Comparison of ENCODE assay signal across 8 cellular contexts in the genomic region with DNA sequence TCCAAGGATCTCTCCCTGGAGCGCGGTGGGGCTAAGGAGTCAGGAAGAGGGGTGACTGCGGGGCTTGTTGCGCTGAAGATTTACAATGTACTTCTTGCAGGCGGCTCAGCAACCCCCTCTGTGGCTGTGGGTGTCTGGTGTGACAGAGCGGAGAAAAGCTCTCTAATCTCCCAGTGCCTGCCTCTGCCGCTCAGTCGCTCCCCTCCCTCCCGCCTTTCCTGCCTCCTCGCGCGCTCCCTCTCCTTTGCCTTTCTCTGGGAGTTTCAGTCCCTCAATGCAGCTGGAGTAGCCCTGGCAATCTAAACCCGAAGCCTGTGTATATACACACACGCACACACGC. TPM values are rescaled to one million over a fixed set of nuclear protein-coding genes. Genes with fewer than 3 reads are reported as not detected.
DNase-seq lines count a peak whose midpoint lies in the region; ATAC-seq and TF ChIP-seq lines count a peak whose summit lies in the region.

No MANE protein-coding gene starts in this region.

- no peak for ATAC-seq in HG02840 (IDR thresholded peaks at IDR 0.05; ENCODE audit: low FRiP score, unreplicated experiment)
- ATAC-seq in HG02885 (IDR thresholded peaks at IDR 0.05; ENCODE audit: poor library complexity, unreplicated experiment), result no peak

- H3K27me3 ChIP-seq in HUES64 (ENCODE audit: insufficient read depth, low read length), result peaks cover 59% of the 10 kb centered on the region
- H3K27me3 ChIP-seq in subcutaneous abdominal adipose tissue (ENCODE audit: control insufficient read depth in 5 of 5, insufficient read depth in 4 of 5, low read length in 5 of 5), result peaks cover 0 to 24% (median 7%) of the 10 kb centered on the region in 5 donors

- H3K4me3 ChIP-seq in HUES64 (ENCODE audit: low read length), result peak overlapping the region; percentile 81
- H3K4me3 ChIP-seq in astrocyte of the spinal cord (ENCODE audit: low read depth, low read length), result peak overlapping the region; percentile 80
- peak overlapping the region; percentile 79 for H3K4me3 ChIP-seq in iPS-18c (ENCODE audit: insufficient read depth, low read depth, low read length)
- peak overlapping the region; percentile 71 to 99 (median 86) for H3K4me3 ChIP-seq in subcutaneous abdominal adipose tissue (ENCODE audit: low read depth in 1 of 5, low read length in 5 of 5)

- in situ Hi-C loops in astrocyte of the spinal cord (cut with HindIII; ENCODE audit: low sequenced_read_pairs), result no loop called here

- peak; percentile 68 for DNase-seq in astrocyte of the spinal cord (ENCODE audit: low read depth, low spot score)
- DNase-seq in foreskin melanocyte, result no peak

- H3K27ac ChIP-seq in 22Rv1 (peak overlapping the region; percentile 70), HUES64 (ENCODE audit: low read depth, low read length) (no peak overlapping the region), subcutaneous abdominal adipose tissue (ENCODE audit: low read depth, low read length) (peak overlapping the region; percentile 93)

- no peaks in the 10 kb centered on the region for H3K9me3 ChIP-seq in HUES64 (ENCODE audit: insufficient read depth, low read depth, low read length)
- H3K9me3 ChIP-seq in iPS-18c (ENCODE audit: control insufficient read depth, insufficient read depth, low read length), result no peaks in the 10 kb centered on the region
- H3K9me3 ChIP-seq in subcutaneous abdominal adipose tissue (ENCODE audit: control insufficient read depth in 5 of 5, low read length in 5 of 5), result no peaks in the 10 kb centered on the region

- H3K36me3 ChIP-seq in HUES64 (ENCODE audit: insufficient read depth, low read length) (no peaks in the 10 kb centered on the region), subcutaneous abdominal adipose tissue (ENCODE audit: control insufficient read depth in 5 of 5, insufficient read depth in 5 of 5, low read length in 5 of 5) (peaks cover 0 to 8% (median 0%) of the 10 kb centered on the region in 5 donors)

- H3K4me1 ChIP-seq in HUES64 (ENCODE audit: insufficient read depth, low read length) (peaks cover 22% of the 10 kb centered on the region), subcutaneous abdominal adipose tissue (ENCODE audit: control insufficient read depth in 5 of 5, insufficient read depth in 5 of 5, low read length in 5 of 5) (peaks cover 0 to 52% (median 40%) of the 10 kb centered on the region in 5 donors)

- under 1% methylated on average over 15 of the region's 15 CpGs for WGBS in HUES64

- TF ChIP-seq CTCF in 22Rv1 (IDR thresholded peaks at IDR 0.05), result no peak
- TF ChIP-seq CTCF in astrocyte of the spinal cord (IDR thresholded peaks at IDR 0.05; ENCODE audit: low read depth, low read length), result peak; percentile 28

- H3K9ac ChIP-seq in HUES64 (ENCODE audit: low read depth, low read length) (peak overlapping the region; percentile 72), subcutaneous abdominal adipose tissue (ENCODE audit: low read length in 5 of 5) (peak overlapping the region; percentile 56 to 93 (median 81))

RNA-seq across cellular contexts. Expression of gene TRHDE, which starts 0.8 kb away (rescaled TPM):
- 0.85 TPM for polyA plus RNA-seq in HUES64 (2013, experiment 1 of 2)
- polyA plus RNA-seq in HUES64 (2013, experiment 2 of 2), result 2.4 TPM
